Comparison of ENCODE assay signal across 13 cellular contexts in genomic region chr14:89443002-89443660, GRCh38. TPM values are rescaled to one million over a fixed set of nuclear protein-coding genes. Genes with fewer than 3 reads are reported as not detected.
A peak's percentile ranks its signal among the peaks of the same experiment; 100 is the strongest.
DNase-seq lines count a peak whose midpoint lies in the region; ATAC-seq and TF ChIP-seq lines count a peak whose summit lies in the region.
"Had no signal": no experiment of that assay in that cellular context is flagged by ENCODE, and none has a peak within 500 bp of the region (broad histone marks: within the 10 kb centered on the region; RNA-seq: fewer than 3 reads in every experiment).

No MANE protein-coding gene starts in this region.

- DNase-seq in HFFc6 (peak; percentile 63), adipocyte (ENCODE audit: low read depth) (peak; percentile 22), kidney tubule cell (ENCODE audit: low spot score) (peak; percentile 44), OCI-M1 (lab: John Stamatoyannopoulos, UW) (no peak), adrenal gland (no peak)
- no peak for DNase-seq in activated CD4-positive, CD25-positive, alpha-beta regulatory T cell treated with anti-CD3 and anti-CD28 coated beads, Interleukin-2, amount 50 U/mL, for 72 hours
- DNase-seq: DMS53, NCI-H1436 treated with DMSO at 0.1 percent for 48 hours, PC-9, WERI-Rb-1 had no signal

- TF ChIP-seq CTCF in HFFc6 (IDR thresholded peaks at IDR 0.05) (no peak), adrenal gland (IDR thresholded peaks at IDR 0.05) (no peak)

- H3K36me3 Mint-ChIP-seq in HFFc6 (ENCODE audit: low read depth): no peaks in the 10 kb centered on the region; the same call in 1 of the 2 replicates

- no peaks in the 10 kb centered on the region for H3K9me3 Mint-ChIP-seq in HFFc6

- H3K4me1 ChIP-seq in BLaER1 (peaks cover 64% of the 10 kb centered on the region), adipocyte (ENCODE audit: control insufficient read depth, insufficient read depth, low read length) (peaks cover 20% of the 10 kb centered on the region), adrenal gland (replicated peaks in 1 of 2) (peaks cover 0 to 13% of the 10 kb centered on the region in 2 donors)

- H3K27ac Mint-ChIP-seq in HFFc6: peak overlapping the region; percentile 78

- WGBS in adrenal gland, 4 donors: 37 to 59% (median 51%) methylated on average over 3 of the region's 3 CpGs

- peaks cover 36% of the 10 kb centered on the region for H3K4me1 Mint-ChIP-seq in HFFc6 (ENCODE audit: low read depth)

- H3K4me2 ChIP-seq in BLaER1: peak overlapping the region; percentile 87
- H3K4me2 ChIP-seq: PC-9 had no signal

- H3K4me3 Mint-ChIP-seq in HFFc6: peak overlapping the region; percentile 69

- H3K27ac ChIP-seq in BLaER1: peak overlapping the region; percentile 59; the same call in 1 of the 2 replicates
- peak overlapping the region in 2 of 5 donors; percentile 2 to 61 for H3K27ac ChIP-seq in adrenal gland
- H3K27ac ChIP-seq: PC-9, WERI-Rb-1 had no signal

- no peak for ATAC-seq in GM21423 (IDR thresholded peaks at IDR 0.05; ENCODE audit: unreplicated experiment)

- intact Hi-C loops in adrenal gland (cut with DNase I): no loop called here

- no peaks in the 10 kb centered on the region for H4K20me1 ChIP-seq in BLaER1

- H3K36me3 ChIP-seq in BLaER1: no peaks in the 10 kb centered on the region
- no peaks in the 10 kb centered on the region for H3K36me3 ChIP-seq in adipocyte (ENCODE audit: control insufficient read depth, insufficient read depth, low read length, severe bottlenecking)
- H3K36me3 ChIP-seq in adrenal gland (replicated peaks in 1 of 2): no peaks in the 10 kb centered on the region
- H3K36me3 ChIP-seq: WERI-Rb-1 had no signal

- H3K27me3 Mint-ChIP-seq in HFFc6 (ENCODE audit: insufficient read depth): no peaks in the 10 kb centered on the region; the same call in 1 of the 2 replicates

- H3K9ac ChIP-seq in BLaER1 (0 out of 2 replicates have a peak overlapping the region, but pooled peaks have one; percentile 19), adipocyte (ENCODE audit: low read length) (no peak overlapping the region)

- H3K4me3 ChIP-seq in BLaER1 (no peak overlapping the region), adipocyte (ENCODE audit: low read length) (no peak overlapping the region), adrenal gland (no peak overlapping the region)
- H3K4me3 ChIP-seq: PC-9, skin epidermis had no signal

- H3K9me3 ChIP-seq in BLaER1 (no peaks in the 10 kb centered on the region), adipocyte (ENCODE audit: control insufficient read depth, low read length) (no peaks in the 10 kb centered on the region), adrenal gland (replicated peaks in 1 of 3) (no peaks in the 10 kb centered on the region)

- no peaks in the 10 kb centered on the region for H3K27me3 ChIP-seq in BLaER1
- no peaks in the 10 kb centered on the region for H3K27me3 ChIP-seq in adipocyte (replicated peaks; ENCODE audit: control insufficient read depth, insufficient read depth, low read length)
- no peaks in the 10 kb centered on the region for H3K27me3 ChIP-seq in adrenal gland

- TF ChIP-seq POLR2A in adrenal gland (IDR thresholded peaks at IDR 0.05): no peak

RNA-seq across cellular contexts. Expression of gene FOXN3, which starts 26.1 kb away (rescaled TPM):
- total RNA-seq in HFFc6 (2021; fragmentation: NEBNext Ultra II Directional; extraction: Animal tissue kit (Norgen Biotek cat#: 25700)): 10 to 100 TPM; 31.9 to 43.4 (median 37.9) TPM
- 100 to 1,000 TPM in 6 of 8 donors, 10 to 100 TPM in 2; 62.2 to 131 (median 105) TPM for total RNA-seq in adrenal gland
- polyA plus RNA-seq in adrenal gland: 10 to 100 TPM; 10.7 to 33.9 (median 22.0) TPM

Comparison
In these comparisons a context has a peak if more than half of its experiments do, and no peak if none do; other contexts are left out.
1. DNase-seq: peak in HFFc6 (single experiment), adipocyte (single experiment) and kidney tubule cell (single experiment); none in activated CD4-positive, CD25-positive, alpha-beta regulatory T cell treated with anti-CD3 and anti-CD28 coated beads, Interleukin-2, amount 50 U/mL, for 72 hours (single experiment), OCI-M1 (single experiment) and adrenal gland (0 of 7).